In the genomic region with DNA sequence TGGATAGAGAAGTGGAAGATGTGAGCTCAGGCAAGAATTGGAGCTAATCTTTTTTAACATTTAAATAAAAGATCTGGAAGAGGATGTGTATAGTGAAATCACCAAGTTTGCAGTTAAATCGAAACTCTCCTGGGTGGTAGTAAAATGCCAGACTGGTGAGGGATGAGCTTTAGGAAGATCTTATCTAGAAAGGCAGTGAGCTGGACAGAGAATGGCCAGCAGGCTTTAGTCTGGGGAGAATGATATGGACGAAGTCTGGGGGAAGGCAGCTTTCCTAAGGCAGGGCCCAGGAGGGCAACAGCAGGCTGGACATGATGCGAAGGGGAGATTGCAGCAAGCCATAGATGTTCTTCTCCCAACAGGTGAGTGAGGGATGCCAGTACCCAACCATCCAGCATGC, we compare ENCODE assay signal across 35 cellular contexts.
"Had no signal": no experiment of that assay in that cellular context is flagged by ENCODE, and none has a peak within 500 bp of the region (broad histone marks: within the 10 kb centered on the region; RNA-seq: fewer than 3 reads in every experiment).

No MANE protein-coding gene starts in this region.

- DNase-seq: Karpas-422, Kasumi-1, KBM-7, KG1, MG63, MM.1S, MV-4-11, NCI-H1048, NCI-H1092, NCI-H1092 treated with DMSO at 0.1 percent for 48 hours, NCI-H1105, NCI-H1105 treated with DMSO at 0.1 percent for 48 hours, NCI-H1417, NCI-H1417 treated with DMSO at 0.1 percent for 48 hours, NCI-H1436, NCI-H1436 treated with DMSO at 0.1 percent for 48 hours, NCI-H146, NCI-H1694, NCI-H1694 treated with DMSO at 0.1 percent for 48 hours, NCI-H187, NCI-H187 treated with DMSO at 0.1 percent for 48 hours, NCI-H1930, NCI-H2029, NCI-H2029 treated with DMSO at 0.1 percent for 48 hours, NCI-H2081, NCI-H2081 treated with DMSO at 0.1 percent for 48 hours, NCI-H2107, NCI-H2171, NCI-H2171 treated with DMSO at 0.1 percent for 48 hours, NCI-H2227 treated with DMSO at 0.1 percent for 48 hours, NCI-H226, NCI-H345, NCI-H446, NCI-H446 treated with DMSO at 0.1 percent for 48 hours had no signal

- H3K4me3 ChIP-seq: MG63 had no signal

- H3K4me2 ChIP-seq: KMS-11 had no signal

- H3K36me3 ChIP-seq: MG63 had no signal

- H3K27ac ChIP-seq: KMS-11 had no signal

- H3K9ac ChIP-seq: KMS-11 had no signal
